22 cellular contexts compared by ENCODE assay signal in genomic region chr9:14218253-14218652, GRCh38.
DNase-seq lines count a peak whose midpoint lies in the region; ATAC-seq and TF ChIP-seq lines count a peak whose summit lies in the region.
"Had no signal": no experiment of that assay in that cellular context is flagged by ENCODE, and none has a peak within 500 bp of the region (broad histone marks: within the 10 kb centered on the region; RNA-seq: fewer than 3 reads in every experiment).

No MANE protein-coding gene starts in this region.

- ATAC-seq in Panc1, result no peak
- no peak for ATAC-seq in aorta (ENCODE audit: low FRiP score)
- ATAC-seq: natural killer cell had no signal

- in situ Hi-C loops in Panc1 (cut with HindIII; ENCODE audit: low pct_unique_long_range_greater_than_20kb, low sequenced_read_pairs), result no loop called here

- no TSS peak for BruUV-seq in Panc1 (replicated peaks; lab: Mats Ljungman, UMichigan)

- H3K4me1 ChIP-seq in HEK293 (ENCODE audit: control insufficient read depth, insufficient read depth, low read length) (peaks cover 12% of the 10 kb centered on the region; the same call in 1 of the 2 replicates), Panc1 (ENCODE audit: control insufficient read depth, insufficient read depth, low read length) (peaks cover 32% of the 10 kb centered on the region), aorta (ENCODE audit: control insufficient read depth in 1 of 2, insufficient read depth in 2 of 2, low read length in 2 of 2) (peaks cover 4 to 26% of the 10 kb centered on the region in 2 donors)
- H3K4me1 ChIP-seq: Caco-2 had no signal

- POLR2A ChIA-PET in HEK293 (lab: Yijun Ruan, JAX), result interaction anchor here (0.6 to 1.5 kb wide), 2 partner anchors 12 to 30 kb away, joined by 5 to 6 read pairs; no protein-coding TSS in a partner anchor
- POLR2A ChIA-PET in Panc1 (lab: Charles Lee), result no interaction called here

- no peak overlapping the region; the same call in 1 of the 2 replicates for H3K27ac ChIP-seq in HEK293 (ENCODE audit: extremely low read depth, low read depth, low read length)
- H3K27ac ChIP-seq in Panc1 (ENCODE audit: low read length), result peak overlapping the region; percentile 59; the same call in 1 of the 2 replicates
- H3K27ac ChIP-seq in aorta (ENCODE audit: low read depth in 1 of 2, low read length in 2 of 2), result no peak overlapping the region

- 28 to 33% methylated on average over 1 of the region's 1 CpG for WGBS in aorta, 2 donors

- intact Hi-C loops in Panc1 (cut with micrococcal nuclease; ENCODE audit: unreplicated experiment) (no loop called here), aorta (cut with DNase I) (no loop called here)

- no peaks in the 10 kb centered on the region for H3K27me3 ChIP-seq in Panc1 (ENCODE audit: control insufficient read depth, insufficient read depth, low read length)
- H3K27me3 ChIP-seq in aorta (ENCODE audit: control insufficient read depth in 1 of 2, insufficient read depth in 2 of 2, low read length in 1 of 2), result no peaks in the 10 kb centered on the region
- H3K27me3 ChIP-seq: suprapubic skin had no signal

- TF ChIP-seq CTCF in HEK293 (tag by site-specific recombination; IDR thresholded peaks at IDR 0.05) (no peak), Panc1 (IDR thresholded peaks at IDR 0.05) (no peak)

- CTCF ChIA-PET in HEK293 (lab: Yijun Ruan, JAX), result no interaction called here
- CTCF ChIA-PET in Panc1 (lab: Charles Lee), result no interaction called here

- DNase-seq in NCI-H2029 (lab: John Stamatoyannopoulos, UW) (peak; percentile 57), Panc1 (ENCODE audit: low read depth, low spot score) (no peak), renal cortical epithelial cell (ENCODE audit: low read depth) (peak; percentile 48), aorta (no peak), medulla oblongata (ENCODE audit: extremely low spot score) (no peak)
- DNase-seq in activated effector memory CD4-positive, alpha-beta T cell treated with anti-CD3 and anti-CD28 coated beads, Interleukin-2, amount 50 U/mL, for 16 hours, result no peak
- DNase-seq: activated CD4-positive, alpha-beta T cell treated with anti-CD3 and anti-CD28 coated beads, Interleukin-2, amount 50 U/mL, for 1 hour; activated naive CD4-positive, alpha-beta T cell treated with anti-CD3 and anti-CD28 coated beads for 36 hours; anterior cingulate cortex; Caco-2; endodermal cell; islet precursor cell; KG1; mesenchymal stem cell; natural killer cell; NCI-H146; NK-92 treated with Interleukin-12 subunit alpha and Interleukin-12 subunit beta, amount 100 ng/mL, for 24 hours; RPMI8226; small intestine; stimulated activated CD4-positive, alpha-beta T cell treated with anti-CD3 and anti-CD28 coated beads, Interleukin-4, amount 100 ng/mL, for 24 hours had no signal

- H3K9me3 ChIP-seq in HEK293 (ENCODE audit: control insufficient read depth, insufficient read depth, low read depth, low read length), result no peaks in the 10 kb centered on the region
- no peaks in the 10 kb centered on the region for H3K9me3 ChIP-seq in Panc1 (ENCODE audit: control insufficient read depth, insufficient read depth, low read depth, low read length)
- H3K9me3 ChIP-seq in aorta (ENCODE audit: control insufficient read depth, low read length), result no peaks in the 10 kb centered on the region
- H3K9me3 ChIP-seq: Caco-2, suprapubic skin had no signal

- no peaks in the 10 kb centered on the region for H3K36me3 ChIP-seq in HEK293 (ENCODE audit: control insufficient read depth in 2 of 2, insufficient read depth in 1 of 2, low read length in 2 of 2)
- H3K36me3 ChIP-seq in Panc1 (ENCODE audit: control insufficient read depth, insufficient read depth, low read length), result no peaks in the 10 kb centered on the region
- no peaks in the 10 kb centered on the region for H3K36me3 ChIP-seq in aorta (ENCODE audit: control insufficient read depth in 1 of 2, insufficient read depth in 2 of 2, low read length in 1 of 2)
- H3K36me3 ChIP-seq: suprapubic skin had no signal

- no peak overlapping the region for H3K4me3 ChIP-seq in HEK293 (ENCODE audit: low read depth, low read length)
- H3K4me3 ChIP-seq in Panc1 (ENCODE audit: low read depth in 2 of 2, low read length in 2 of 2), result no peak overlapping the region
- no peak overlapping the region for H3K4me3 ChIP-seq in aorta (ENCODE audit: low read length in 2 of 2)
- H3K4me3 ChIP-seq: suprapubic skin had no signal

TF ChIP-seq in HEK293, 187 proteins besides CTCF, POLR2A, EP300 and RAD21:
- TF ChIP-seq ZNF202 (tag by site-specific recombination; IDR thresholded peaks at IDR 0.05; ENCODE audit: borderline replicate concordance) (no peak), ZFHX2 (tag by site-specific recombination; conservative IDR thresholded peaks at IDR 0.05) (0 out of 2 replicates have a peak, but pooled peaks have one; percentile 36), ZNF184 (tag by site-specific recombination; IDR thresholded peaks at IDR 0.05) (no peak), ZSCAN16 (tag by site-specific recombination; IDR thresholded peaks at IDR 0.05) (0 out of 2 replicates have a peak, but pooled peaks have one; percentile 37), IKZF3 (tag by site-specific recombination; IDR thresholded peaks at IDR 0.05) (peak; percentile 7), REPIN1 (tag by site-specific recombination; IDR thresholded peaks at IDR 0.05; ENCODE audit: low read depth) (no peak), GLI4 (tag by site-specific recombination; IDR thresholded peaks at IDR 0.05) (no peak), ZBTB7A (tag by site-specific recombination; IDR thresholded peaks at IDR 0.05; ENCODE audit: low read depth) (no peak), OSR2 (tag by site-specific recombination; IDR thresholded peaks at IDR 0.05) (peak; percentile 86), ZNF239 (tag by site-specific recombination; IDR thresholded peaks at IDR 0.05) (0 out of 2 replicates have a peak, but pooled peaks have one; percentile 70), ZNF211 (tag by site-specific recombination; IDR thresholded peaks at IDR 0.05; ENCODE audit: low read depth) (no peak), ZNF600 (tag by site-specific recombination; IDR thresholded peaks at IDR 0.05) (peak; percentile 62; the same call in 1 of the 2 replicates), ZBTB20 (tag by site-specific recombination; IDR thresholded peaks at IDR 0.05) (0 out of 2 replicates have a peak, but pooled peaks have one; percentile 25), ZNF155 (tag by site-specific recombination; IDR thresholded peaks at IDR 0.05) (no peak), ZNF10 (tag by site-specific recombination; IDR thresholded peaks at IDR 0.05) (peak; percentile 54; the same call in 1 of the 2 replicates)
- TF ChIP-seq, protein P1, sequence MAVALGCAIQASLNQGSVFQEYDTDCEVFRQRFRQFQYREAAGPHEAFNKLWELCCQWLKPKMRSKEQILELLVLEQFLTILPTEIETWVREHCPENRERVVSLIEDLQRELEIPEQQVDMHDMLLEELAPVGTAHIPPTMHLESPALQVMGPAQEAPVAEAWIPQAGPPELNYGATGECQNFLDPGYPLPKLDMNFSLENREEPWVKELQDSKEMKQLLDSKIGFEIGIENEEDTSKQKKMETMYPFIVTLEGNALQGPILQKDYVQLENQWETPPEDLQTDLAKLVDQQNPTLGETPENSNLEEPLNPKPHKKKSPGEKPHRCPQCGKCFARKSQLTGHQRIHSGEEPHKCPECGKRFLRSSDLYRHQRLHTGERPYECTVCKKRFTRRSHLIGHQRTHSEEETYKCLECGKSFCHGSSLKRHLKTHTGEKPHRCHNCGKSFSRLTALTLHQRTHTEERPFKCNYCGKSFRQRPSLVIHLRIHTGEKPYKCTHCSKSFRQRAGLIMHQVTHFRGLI (tag by site-specific recombination; IDR thresholded peaks at IDR 0.05), result peak; percentile 96
- TF ChIP-seq, protein P2, sequence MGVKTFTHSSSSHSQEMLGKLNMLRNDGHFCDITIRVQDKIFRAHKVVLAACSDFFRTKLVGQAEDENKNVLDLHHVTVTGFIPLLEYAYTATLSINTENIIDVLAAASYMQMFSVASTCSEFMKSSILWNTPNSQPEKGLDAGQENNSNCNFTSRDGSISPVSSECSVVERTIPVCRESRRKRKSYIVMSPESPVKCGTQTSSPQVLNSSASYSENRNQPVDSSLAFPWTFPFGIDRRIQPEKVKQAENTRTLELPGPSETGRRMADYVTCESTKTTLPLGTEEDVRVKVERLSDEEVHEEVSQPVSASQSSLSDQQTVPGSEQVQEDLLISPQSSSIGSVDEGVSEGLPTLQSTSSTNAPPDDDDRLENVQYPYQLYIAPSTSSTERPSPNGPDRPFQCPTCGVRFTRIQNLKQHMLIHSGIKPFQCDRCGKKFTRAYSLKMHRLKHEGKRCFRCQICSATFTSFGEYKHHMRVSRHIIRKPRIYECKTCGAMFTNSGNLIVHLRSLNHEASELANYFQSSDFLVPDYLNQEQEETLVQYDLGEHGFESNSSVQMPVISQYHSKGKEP (tag by site-specific recombination; IDR thresholded peaks at IDR 0.05), result peak; percentile 97
- TF ChIP-seq, protein P3, sequence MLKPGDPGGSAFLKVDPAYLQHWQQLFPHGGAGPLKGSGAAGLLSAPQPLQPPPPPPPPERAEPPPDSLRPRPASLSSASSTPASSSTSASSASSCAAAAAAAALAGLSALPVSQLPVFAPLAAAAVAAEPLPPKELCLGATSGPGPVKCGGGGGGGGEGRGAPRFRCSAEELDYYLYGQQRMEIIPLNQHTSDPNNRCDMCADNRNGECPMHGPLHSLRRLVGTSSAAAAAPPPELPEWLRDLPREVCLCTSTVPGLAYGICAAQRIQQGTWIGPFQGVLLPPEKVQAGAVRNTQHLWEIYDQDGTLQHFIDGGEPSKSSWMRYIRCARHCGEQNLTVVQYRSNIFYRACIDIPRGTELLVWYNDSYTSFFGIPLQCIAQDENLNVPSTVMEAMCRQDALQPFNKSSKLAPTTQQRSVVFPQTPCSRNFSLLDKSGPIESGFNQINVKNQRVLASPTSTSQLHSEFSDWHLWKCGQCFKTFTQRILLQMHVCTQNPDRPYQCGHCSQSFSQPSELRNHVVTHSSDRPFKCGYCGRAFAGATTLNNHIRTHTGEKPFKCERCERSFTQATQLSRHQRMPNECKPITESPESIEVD (tag by site-specific recombination; IDR thresholded peaks at IDR 0.05), result peak; percentile 94
- TF ChIP-seq, protein P4, sequence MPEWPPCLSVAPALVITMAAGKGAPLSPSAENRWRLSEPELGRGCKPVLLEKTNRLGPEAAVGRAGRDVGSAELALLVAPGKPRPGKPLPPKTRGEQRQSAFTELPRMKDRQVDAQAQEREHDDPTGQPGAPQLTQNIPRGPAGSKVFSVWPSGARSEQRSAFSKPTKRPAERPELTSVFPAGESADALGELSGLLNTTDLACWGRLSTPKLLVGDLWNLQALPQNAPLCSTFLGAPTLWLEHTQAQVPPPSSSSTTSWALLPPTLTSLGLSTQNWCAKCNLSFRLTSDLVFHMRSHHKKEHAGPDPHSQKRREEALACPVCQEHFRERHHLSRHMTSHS (tag by site-specific recombination; IDR thresholded peaks at IDR 0.05), result no peak

Comparison
In these comparisons a context has a peak if more than half of its experiments do, and no peak if none do; other contexts are left out.
1. DNase-seq: peak in NCI-H2029 (single experiment) and renal cortical epithelial cell (single experiment); none in Panc1 (single experiment), aorta (0 of 2), activated effector memory CD4-positive, alpha-beta T cell treated with anti-CD3 and anti-CD28 coated beads, Interleukin-2, amount 50 U/mL, for 16 hours (single experiment) and medulla oblongata (single experiment).